19 cellular contexts compared by ENCODE assay signal in the genomic region with DNA sequence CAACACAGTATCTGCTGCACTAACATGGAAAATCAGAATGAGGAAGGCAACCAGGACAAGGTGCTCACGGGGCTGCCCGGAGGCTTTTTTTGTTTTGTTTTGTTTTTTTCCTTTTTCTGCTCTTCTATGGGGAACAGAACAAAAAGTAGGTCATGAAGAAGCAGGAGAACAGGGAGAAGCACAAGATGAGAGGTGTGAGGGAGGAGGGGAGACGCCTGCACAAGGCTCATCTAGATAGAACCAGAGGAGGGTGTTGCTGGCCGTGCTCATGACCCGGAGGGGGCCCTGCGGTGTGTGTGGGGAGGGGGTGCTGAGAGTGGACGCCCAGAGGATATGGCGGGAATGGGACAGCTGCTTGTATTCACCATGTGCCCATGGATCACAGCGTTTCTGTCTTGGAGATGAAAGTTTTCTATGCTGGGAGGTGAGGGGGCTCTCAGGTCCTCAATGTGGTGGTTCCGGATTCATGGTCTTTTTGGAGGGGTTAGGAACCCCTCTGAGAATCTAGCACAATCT.
DNase-seq lines count a peak whose midpoint lies in the region; FAIRE-seq and TF ChIP-seq lines count a peak whose summit lies in the region.
"Had no signal": no experiment of that assay in that cellular context is flagged by ENCODE, and none has a peak within 500 bp of the region (broad histone marks: within the 10 kb centered on the region; RNA-seq: fewer than 3 reads in every experiment).

No MANE protein-coding gene starts in this region.

- H3K79me2 ChIP-seq in KMS-11 (ENCODE audit: insufficient read depth, low read depth) = no peaks in the 10 kb centered on the region

- H3K9me3 Mint-ChIP-seq in osteocyte (ENCODE audit: unreplicated experiment) = no peaks in the 10 kb centered on the region
- no peaks in the 10 kb centered on the region for H3K9me3 Mint-ChIP-seq in activated CD4-positive, alpha-beta T cell treated with anti-CD3 and anti-CD28 coated beads, Interleukin-2, amount 10 ng/mL, durations not matched to agents 7 days and 5 days
- H3K9me3 Mint-ChIP-seq: activated T-helper 2 cell treated with anti-CD3 and anti-CD28 coated beads, Interferon-gamma antibody, Interleukin-2, Interleukin-4, amounts not matched to agents 10 μg/mL and 5 μg/mL and 100 μg/mL, durations not matched to agents 14 hours and 24 hours and 36 hours; central memory CD8-positive, alpha-beta T cell; stimulated activated naive CD8-positive, alpha-beta T cell treated with anti-CD3 and anti-CD28 coated beads, Interleukin-15, amount 100 ng/mL, for 72 hours had no signal

- peak overlapping the region; percentile 47; the same call in 1 of the 2 replicates for H2AFZ ChIP-seq in KMS-11 (ENCODE audit: low read depth)

- POLR2A ChIA-PET in activated CD4-positive, alpha-beta T cell treated with anti-CD3 and anti-CD28 coated beads, Interleukin-2, amount 10 ng/mL, durations not matched to agents 7 days and 5 days (lab: Charles Lee) = no interaction called here
- POLR2A ChIA-PET in GM10248 (lab: Yijun Ruan, JAX) = no interaction called here

- peaks cover 5% of the 10 kb centered on the region for H3K4me1 ChIP-seq in KMS-11 (ENCODE audit: low read depth, poor library complexity, severe bottlenecking)
- H3K4me1 ChIP-seq: HAP-1 had no signal

- H3K4me3 Mint-ChIP-seq in osteocyte (ENCODE audit: unreplicated experiment) = no peak overlapping the region
- H3K4me3 Mint-ChIP-seq in activated CD4-positive, alpha-beta T cell treated with anti-CD3 and anti-CD28 coated beads, Interleukin-2, amount 10 ng/mL, durations not matched to agents 7 days and 5 days = no peak overlapping the region
- H3K4me3 Mint-ChIP-seq: central memory CD8-positive, alpha-beta T cell; stimulated activated naive CD8-positive, alpha-beta T cell treated with anti-CD3 and anti-CD28 coated beads, Interleukin-15, amount 100 ng/mL, for 72 hours had no signal

- CTCF ChIA-PET in activated CD4-positive, alpha-beta T cell treated with anti-CD3 and anti-CD28 coated beads, Interleukin-2, amount 10 ng/mL, durations not matched to agents 7 days and 5 days (lab: Charles Lee) = no interaction called here
- CTCF ChIA-PET in GM10248 (lab: Yijun Ruan, JAX) = interaction anchor here (2.0 to 3.4 kb wide), 2 partner anchors 9 to 12 kb away, joined by 10 to 25 read pairs; no protein-coding TSS in a partner anchor

- peak overlapping the region; percentile 6; the same call in 1 of the 2 replicates for H3K4me2 ChIP-seq in KMS-11

- H3K36me3 Mint-ChIP-seq in osteocyte (ENCODE audit: unreplicated experiment) = no peaks in the 10 kb centered on the region
- no peaks in the 10 kb centered on the region for H3K36me3 Mint-ChIP-seq in activated CD4-positive, alpha-beta T cell treated with anti-CD3 and anti-CD28 coated beads, Interleukin-2, amount 10 ng/mL, durations not matched to agents 7 days and 5 days (ENCODE audit: low read depth)

- H3K27me3 ChIP-seq in KMS-11 (ENCODE audit: insufficient read depth, low read depth) = peaks cover 3% of the 10 kb centered on the region; the same call in 1 of the 2 replicates

- H3K27ac ChIP-seq in KMS-11 (peak overlapping the region; percentile 27; the same call in 1 of the 2 replicates), coronary artery (no peak overlapping the region)
- H3K27ac ChIP-seq: SK-N-MC had no signal

- peak overlapping the region; percentile 42 for H3K27ac Mint-ChIP-seq in osteocyte (ENCODE audit: unreplicated experiment)
- no peak overlapping the region for H3K27ac Mint-ChIP-seq in activated CD4-positive, alpha-beta T cell treated with anti-CD3 and anti-CD28 coated beads, Interleukin-2, amount 10 ng/mL, durations not matched to agents 7 days and 5 days
- H3K27ac Mint-ChIP-seq: activated T-helper 2 cell treated with anti-CD3 and anti-CD28 coated beads, Interferon-gamma antibody, Interleukin-2, Interleukin-4, amounts not matched to agents 10 μg/mL and 5 μg/mL and 100 μg/mL, durations not matched to agents 14 hours and 24 hours and 36 hours had no signal

- H3K4me3 ChIP-seq in AG09309 (ENCODE audit: control insufficient read depth, low read depth, low read length) (peak overlapping the region; percentile 31), KMS-11 (IDR thresholded peaks at IDR 0.05; ENCODE audit: insufficient read depth, low read depth, low read length) (no peak overlapping the region), coronary artery (peak overlapping the region; percentile 64)
- H3K4me3 ChIP-seq: HAP-1, SK-N-MC had no signal

- H3K36me3 ChIP-seq in KMS-11 (ENCODE audit: insufficient read depth) = no peaks in the 10 kb centered on the region
- H3K36me3 ChIP-seq: HAP-1 had no signal

- TF ChIP-seq POLR2A in H54 (IDR thresholded peaks at IDR 0.05; ENCODE audit: low read depth, low read length) = no peak

- H3K9ac ChIP-seq in KMS-11 = no peak overlapping the region

- no peaks in the 10 kb centered on the region for H4K20me1 ChIP-seq in KMS-11 (ENCODE audit: insufficient read depth)

- peaks cover 29% of the 10 kb centered on the region for H3K4me1 Mint-ChIP-seq in osteocyte (ENCODE audit: unreplicated experiment)
- H3K4me1 Mint-ChIP-seq in activated CD4-positive, alpha-beta T cell treated with anti-CD3 and anti-CD28 coated beads, Interleukin-2, amount 10 ng/mL, durations not matched to agents 7 days and 5 days = no peaks in the 10 kb centered on the region
- H3K4me1 Mint-ChIP-seq: central memory CD8-positive, alpha-beta T cell had no signal

- no peak for DNase-seq in AG09309 (ENCODE audit: low read depth)
- no peak for DNase-seq in coronary artery (ENCODE audit: low spot score)
- no peak for DNase-seq in osteocyte (ENCODE audit: extremely low spot score, unreplicated experiment)
- no peak for DNase-seq in activated CD4-positive, alpha-beta T cell treated with anti-CD3 and anti-CD28 coated beads, Interleukin-2, amount 10 ng/mL, durations not matched to agents 7 days and 5 days
- DNase-seq in GM10248 (ENCODE audit: extremely low spot score) = no peak
- no peak for DNase-seq in NCI-H1048 (lab: John Stamatoyannopoulos, UW)
- DNase-seq in H54 (ENCODE audit: insufficient read length, low spot score) = no peak
- DNase-seq: activated CD4-positive, alpha-beta T cell treated with anti-CD3 and anti-CD28 coated beads for 1 hour; effector memory CD4-positive, alpha-beta T cell; hypothalamus; kidney glomerular epithelial cell; NCI-H1417 treated with DMSO at 0.1 percent for 48 hours; stimulated activated CD4-positive, alpha-beta T cell treated with anti-CD3 and anti-CD28 coated beads, Interleukin-1b, Interleukin-23, amount 100 ng/mL, for 48 hours; stimulated activated naive CD8-positive, alpha-beta T cell treated with anti-CD3 and anti-CD28 coated beads, Interleukin-15, amount 100 ng/mL, for 72 hours had no signal

- no peak for TF ChIP-seq CTCF in AG09309 (IDR thresholded peaks at IDR 0.05; ENCODE audit: control insufficient read depth, insufficient read depth, low read depth, low read length, missing control alignments)
- no peak for TF ChIP-seq CTCF in KMS-11 (conservative IDR thresholded peaks at IDR 0.05; ENCODE audit: low read depth, low read length)
- TF ChIP-seq CTCF in coronary artery (IDR thresholded peaks at IDR 0.05) = no peak
- TF ChIP-seq CTCF in osteocyte (IDR thresholded peaks at IDR 0.05) = no peak
- no peak for TF ChIP-seq CTCF in GM10248 (IDR thresholded peaks at IDR 0.05; ENCODE audit: control extremely low read depth, extremely low read depth, low read depth, missing control alignments)

- no peaks in the 10 kb centered on the region for H3K27me3 Mint-ChIP-seq in osteocyte (ENCODE audit: unreplicated experiment)
- peaks cover 17% of the 10 kb centered on the region for H3K27me3 Mint-ChIP-seq in activated CD4-positive, alpha-beta T cell treated with anti-CD3 and anti-CD28 coated beads, Interleukin-2, amount 10 ng/mL, durations not matched to agents 7 days and 5 days

- no peak for FAIRE-seq in H54 (lab: Jason Lieb, UNC)
